16 cellular contexts compared by ENCODE assay signal in genomic region chr18:45316127-45316526, GRCh38.
"Had no signal": no experiment of that assay in that cellular context is flagged by ENCODE, and none has a peak within 500 bp of the region (broad histone marks: within the 10 kb centered on the region; RNA-seq: fewer than 3 reads in every experiment).

No MANE protein-coding gene starts in this region.

- H3K27me3 Mint-ChIP-seq: activated CD8-positive, alpha-beta T cell treated with anti-CD3 and anti-CD28 coated beads for 36 hours; activated naive CD8-positive, alpha-beta T cell treated with anti-CD3 and anti-CD28 coated beads for 36 hours had no signal

- H3K27ac Mint-ChIP-seq: activated CD8-positive, alpha-beta T cell treated with anti-CD3 and anti-CD28 coated beads for 36 hours; activated naive CD8-positive, alpha-beta T cell treated with anti-CD3 and anti-CD28 coated beads for 36 hours; activated T-cell treated with anti-CD3 and anti-CD28 coated beads, Interleukin-2, amount 50 U/mL, for 72 hours; memory B cell had no signal

- H3K27me3 ChIP-seq: heart right ventricle, ovary, stomach had no signal

- H3K9me3 Mint-ChIP-seq: activated CD8-positive, alpha-beta T cell treated with anti-CD3 and anti-CD28 coated beads for 36 hours; activated naive CD8-positive, alpha-beta T cell treated with anti-CD3 and anti-CD28 coated beads for 36 hours; activated T-cell treated with anti-CD3 and anti-CD28 coated beads, Interleukin-2, amount 50 U/mL, for 72 hours; memory B cell had no signal

- H3K36me3 ChIP-seq: heart right ventricle, left ventricle myocardium inferior, ovary, stomach had no signal

- H3K4me1 Mint-ChIP-seq: activated naive CD8-positive, alpha-beta T cell treated with anti-CD3 and anti-CD28 coated beads for 36 hours; memory B cell; neural crest cell had no signal

- DNase-seq: activated CD8-positive, alpha-beta memory T cell treated with anti-CD3 and anti-CD28 coated beads, Interleukin-2, amount 50 U/mL, for 4 hours; activated CD8-positive, alpha-beta T cell treated with anti-CD3 and anti-CD28 coated beads for 36 hours; activated gamma-delta T cell treated with Interleukin-2 at 50 U/mL for 16 hours; activated naive CD8-positive, alpha-beta T cell treated with anti-CD3 and anti-CD28 coated beads for 36 hours; activated T-cell treated with anti-CD3 and anti-CD28 coated beads, Interleukin-2, amount 50 U/mL, for 72 hours; cerebellar nuclear complex; dermis blood vessel endothelial cell; foreskin keratinocyte; heart right ventricle; kidney; left ventricle myocardium inferior; ovary; stomach had no signal

- H3K4me3 Mint-ChIP-seq: activated CD8-positive, alpha-beta T cell treated with anti-CD3 and anti-CD28 coated beads for 36 hours; activated naive CD8-positive, alpha-beta T cell treated with anti-CD3 and anti-CD28 coated beads for 36 hours; activated T-cell treated with anti-CD3 and anti-CD28 coated beads, Interleukin-2, amount 50 U/mL, for 72 hours; memory B cell; neural crest cell had no signal

- H3K27ac ChIP-seq: foreskin keratinocyte, heart right ventricle, left ventricle myocardium inferior, ovary, skin epidermis, stomach had no signal

- H3K36me3 Mint-ChIP-seq: activated naive CD8-positive, alpha-beta T cell treated with anti-CD3 and anti-CD28 coated beads for 36 hours; memory B cell had no signal

- H3K9me3 ChIP-seq: heart right ventricle, left ventricle myocardium inferior, ovary, stomach had no signal

- H3K4me3 ChIP-seq: heart right ventricle, left ventricle myocardium inferior, ovary, skin epidermis, stomach had no signal

- ATAC-seq: activated CD8-positive, alpha-beta T cell treated with anti-CD3 and anti-CD28 coated beads for 36 hours; activated T-cell treated with anti-CD3 and anti-CD28 coated beads, Interleukin-2, amount 50 U/mL, for 72 hours; foreskin keratinocyte; heart right ventricle had no signal

- H3K4me1 ChIP-seq: foreskin keratinocyte, stomach had no signal
